In the genomic region with DNA sequence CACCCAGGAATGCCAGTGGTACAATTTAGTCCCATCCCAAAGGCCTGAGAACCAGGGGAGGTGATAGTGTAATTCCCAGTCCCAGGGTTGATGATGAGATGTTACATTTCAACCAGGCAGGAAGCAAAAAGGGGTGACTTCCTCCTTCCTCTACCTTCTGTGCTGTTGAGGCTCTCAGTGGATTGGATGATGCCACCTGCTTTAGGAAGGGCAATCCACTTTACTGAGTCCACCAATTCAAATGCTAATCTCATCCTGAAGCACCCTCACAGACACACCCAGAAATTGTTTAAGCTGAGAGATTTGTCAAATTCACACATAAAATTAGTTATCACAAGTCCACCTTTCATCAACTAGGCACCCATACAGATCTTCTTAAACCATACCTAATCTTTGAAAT, we compare ENCODE assay signal across 2 cellular contexts.
A peak's percentile ranks its signal among the peaks of the same experiment; 100 is the strongest.
TF ChIP-seq lines count a peak whose summit lies in the region.

No MANE protein-coding gene starts in this region.

TF ChIP-seq in GM23338, 12 proteins besides CTCF, POLR2A, EP300 and RAD21:
- peak; percentile 91 for TF ChIP-seq NANOG (IDR thresholded peaks at IDR 0.05; ENCODE audit: borderline replicate concordance)
- no peak for TF ChIP-seq ZNF114 (CRISPR knock-in tag; IDR thresholded peaks at IDR 0.05)
- TF ChIP-seq, protein P1, sequence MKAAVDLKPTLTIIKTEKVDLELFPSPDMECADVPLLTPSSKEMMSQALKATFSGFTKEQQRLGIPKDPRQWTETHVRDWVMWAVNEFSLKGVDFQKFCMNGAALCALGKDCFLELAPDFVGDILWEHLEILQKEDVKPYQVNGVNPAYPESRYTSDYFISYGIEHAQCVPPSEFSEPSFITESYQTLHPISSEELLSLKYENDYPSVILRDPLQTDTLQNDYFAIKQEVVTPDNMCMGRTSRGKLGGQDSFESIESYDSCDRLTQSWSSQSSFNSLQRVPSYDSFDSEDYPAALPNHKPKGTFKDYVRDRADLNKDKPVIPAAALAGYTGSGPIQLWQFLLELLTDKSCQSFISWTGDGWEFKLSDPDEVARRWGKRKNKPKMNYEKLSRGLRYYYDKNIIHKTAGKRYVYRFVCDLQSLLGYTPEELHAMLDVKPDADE (IDR thresholded peaks at IDR 0.05): 0 out of 2 replicates have a peak, but pooled peaks have one; percentile 37
TF ChIP-seq in GM23338: peak in this region for 2.

TF ChIP-seq in H1, 55 proteins besides CTCF, POLR2A, EP300 and RAD21:
- TF ChIP-seq KDM4A (IDR thresholded peaks at IDR 0.05; ENCODE audit: low read depth, low read length, severe bottlenecking): no peak
- TF ChIP-seq, protein P2, sequence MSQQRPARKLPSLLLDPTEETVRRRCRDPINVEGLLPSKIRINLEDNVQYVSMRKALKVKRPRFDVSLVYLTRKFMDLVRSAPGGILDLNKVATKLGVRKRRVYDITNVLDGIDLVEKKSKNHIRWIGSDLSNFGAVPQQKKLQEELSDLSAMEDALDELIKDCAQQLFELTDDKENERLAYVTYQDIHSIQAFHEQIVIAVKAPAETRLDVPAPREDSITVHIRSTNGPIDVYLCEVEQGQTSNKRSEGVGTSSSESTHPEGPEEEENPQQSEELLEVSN (IDR thresholded peaks at IDR 0.05): no peak
- no peak for TF ChIP-seq GTF2F1 (IDR thresholded peaks at IDR 0.05; ENCODE audit: borderline replicate concordance, low read depth, low read length)
- TF ChIP-seq RNF2 (IDR thresholded peaks at IDR 0.05; ENCODE audit: borderline replicate concordance, low read depth, low read length, missing control alignments, poor library complexity, severe bottlenecking): no peak
